In the genomic region with DNA sequence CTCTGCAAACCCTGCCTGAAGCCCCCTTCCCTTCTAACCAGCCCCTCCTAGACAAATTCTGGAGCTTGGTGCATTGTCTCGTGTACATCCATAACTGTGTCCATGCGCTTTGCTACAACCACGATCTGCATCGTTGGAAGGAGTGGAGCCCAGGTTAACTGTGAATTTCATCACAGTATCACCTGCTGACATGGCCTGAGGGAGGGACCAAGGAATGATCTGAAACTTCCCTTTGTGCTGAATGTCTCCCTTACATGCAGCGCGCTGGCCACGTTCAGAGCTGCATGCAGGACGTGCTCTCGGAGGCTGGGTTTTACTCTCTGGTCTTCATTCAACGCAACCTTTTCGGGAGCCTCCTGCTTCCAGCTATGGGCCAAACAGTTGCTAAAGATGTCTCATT, we compare ENCODE assay signal across 32 cellular contexts.
"Had no signal": no experiment of that assay in that cellular context is flagged by ENCODE, and none has a peak within 500 bp of the region (broad histone marks: within the 10 kb centered on the region; RNA-seq: fewer than 3 reads in every experiment).

No MANE protein-coding gene starts in this region.

- H3K4me2 ChIP-seq: neural progenitor cell had no signal

- H3K4me1 Mint-ChIP-seq: activated CD4-positive, alpha-beta T cell treated with anti-CD3 and anti-CD28 coated beads, Interleukin-2, amount 10 ng/mL, durations not matched to agents 24 days and 14 days; activated T-helper 17 cell treated with anti-CD3 and anti-CD28 coated beads, Interleukin-2, amount 50 U/mL, for 72 hours; T-helper 17 cell had no signal

- H3K9me3 Mint-ChIP-seq: activated CD4-positive, alpha-beta memory T cell treated with anti-CD3 and anti-CD28 coated beads for 36 hours; activated CD4-positive, alpha-beta T cell treated with anti-CD3 and anti-CD28 coated beads, Interleukin-2, amount 10 ng/mL, durations not matched to agents 24 days and 14 days; activated T-cell treated with anti-CD3 and anti-CD28 coated beads, Interleukin-2, amount 50 U/mL, for 4 hours; activated T-helper 17 cell treated with anti-CD3 and anti-CD28 coated beads, Interleukin-2, amount 50 U/mL, for 72 hours; dendritic cell treated with granulocyte-macrophage colony-stimulating factor and Interleukin-4, amounts not matched to agents 40 ng/mL and 50 ng/mL, for 4 days; naive thymus-derived CD8-positive, alpha-beta T cell; neural progenitor cell; stimulated activated memory B cell treated with anti-CD40 and anti-IgM and Interleukin-4, amounts not matched to agents 10 μg/mL and 1 μg/mL and 100 μg/mL, for 72 hours; stimulated activated naive CD8-positive, alpha-beta T cell treated with anti-CD3 and anti-CD28 coated beads, Interleukin-15, amount 100 ng/mL, for 72 hours had no signal

- H3K9me3 ChIP-seq: esophagus squamous epithelium, right lobe of liver, upper lobe of left lung had no signal

- H3K27me3 Mint-ChIP-seq: activated CD4-positive, alpha-beta memory T cell treated with anti-CD3 and anti-CD28 coated beads for 36 hours; activated CD4-positive, alpha-beta T cell treated with anti-CD3 and anti-CD28 coated beads, Interleukin-2, amount 10 ng/mL, durations not matched to agents 24 days and 14 days; activated T-helper 17 cell treated with anti-CD3 and anti-CD28 coated beads, Interleukin-2, amount 50 U/mL, for 72 hours; dendritic cell treated with granulocyte-macrophage colony-stimulating factor and Interleukin-4, amounts not matched to agents 40 ng/mL and 50 ng/mL, for 4 days; naive thymus-derived CD8-positive, alpha-beta T cell; stimulated activated memory B cell treated with anti-CD40 and anti-IgM and Interleukin-4, amounts not matched to agents 10 μg/mL and 1 μg/mL and 100 μg/mL, for 72 hours; stimulated activated naive CD8-positive, alpha-beta T cell treated with anti-CD3 and anti-CD28 coated beads, Interleukin-15, amount 100 ng/mL, for 72 hours; T-helper 17 cell had no signal

- H3K36me3 Mint-ChIP-seq: activated CD4-positive, alpha-beta memory T cell treated with anti-CD3 and anti-CD28 coated beads for 36 hours had no signal

- ATAC-seq: activated T-cell treated with anti-CD3 and anti-CD28 coated beads, Interleukin-2, amount 50 U/mL, for 4 hours; activated T-helper 17 cell treated with anti-CD3 and anti-CD28 coated beads, Interleukin-2, amount 50 U/mL, for 72 hours; naive thymus-derived CD8-positive, alpha-beta T cell; right lobe of liver; stimulated activated memory B cell treated with anti-CD40 and anti-IgM and Interleukin-4, amounts not matched to agents 10 μg/mL and 1 μg/mL and 100 μg/mL, for 72 hours; stimulated activated naive CD8-positive, alpha-beta T cell treated with anti-CD3 and anti-CD28 coated beads, Interleukin-15, amount 100 ng/mL, for 72 hours; T-helper 17 cell had no signal

- H3K4me3 Mint-ChIP-seq: activated CD4-positive, alpha-beta memory T cell treated with anti-CD3 and anti-CD28 coated beads for 36 hours; activated CD4-positive, alpha-beta T cell treated with anti-CD3 and anti-CD28 coated beads, Interleukin-2, amount 10 ng/mL, durations not matched to agents 24 days and 14 days; activated T-cell treated with anti-CD3 and anti-CD28 coated beads, Interleukin-2, amount 50 U/mL, for 4 hours; activated T-helper 17 cell treated with anti-CD3 and anti-CD28 coated beads, Interleukin-2, amount 50 U/mL, for 72 hours; dendritic cell treated with granulocyte-macrophage colony-stimulating factor and Interleukin-4, amounts not matched to agents 40 ng/mL and 50 ng/mL, for 4 days; naive thymus-derived CD8-positive, alpha-beta T cell; neural progenitor cell; stimulated activated memory B cell treated with anti-CD40 and anti-IgM and Interleukin-4, amounts not matched to agents 10 μg/mL and 1 μg/mL and 100 μg/mL, for 72 hours; stimulated activated naive CD8-positive, alpha-beta T cell treated with anti-CD3 and anti-CD28 coated beads, Interleukin-15, amount 100 ng/mL, for 72 hours; T-helper 17 cell had no signal

- H3K27me3 ChIP-seq: brain microvascular endothelial cell, esophagus squamous epithelium, neural progenitor cell, right lobe of liver, upper lobe of left lung had no signal

- H3K4me3 ChIP-seq: esophagus squamous epithelium, neural progenitor cell, right lobe of liver, skin epidermis, upper lobe of left lung had no signal

- H3K36me3 ChIP-seq: brain microvascular endothelial cell, esophagus squamous epithelium, neural progenitor cell, right lobe of liver, upper lobe of left lung, WERI-Rb-1 had no signal

- H3K27ac Mint-ChIP-seq: activated CD4-positive, alpha-beta memory T cell treated with anti-CD3 and anti-CD28 coated beads for 36 hours; activated CD4-positive, alpha-beta T cell treated with anti-CD3 and anti-CD28 coated beads, Interleukin-2, amount 10 ng/mL, durations not matched to agents 24 days and 14 days; activated T-helper 17 cell treated with anti-CD3 and anti-CD28 coated beads, Interleukin-2, amount 50 U/mL, for 72 hours; dendritic cell treated with granulocyte-macrophage colony-stimulating factor and Interleukin-4, amounts not matched to agents 40 ng/mL and 50 ng/mL, for 4 days; naive thymus-derived CD8-positive, alpha-beta T cell; neural progenitor cell; stimulated activated memory B cell treated with anti-CD40 and anti-IgM and Interleukin-4, amounts not matched to agents 10 μg/mL and 1 μg/mL and 100 μg/mL, for 72 hours; stimulated activated naive CD8-positive, alpha-beta T cell treated with anti-CD3 and anti-CD28 coated beads, Interleukin-15, amount 100 ng/mL, for 72 hours; T-helper 17 cell had no signal

- H3K4me1 ChIP-seq: neural progenitor cell, parathyroid adenoma, right lobe of liver had no signal

- H3K27ac ChIP-seq: brain microvascular endothelial cell, epithelial cell of prostate, esophagus squamous epithelium, neural progenitor cell, parathyroid adenoma, right lobe of liver, skin epidermis, upper lobe of left lung, WERI-Rb-1 had no signal

- DNase-seq: activated CD4-positive, alpha-beta memory T cell treated with anti-CD3 and anti-CD28 coated beads for 36 hours; activated CD4-positive, alpha-beta T cell treated with anti-CD3 and anti-CD28 coated beads, Interleukin-2, amount 10 ng/mL, durations not matched to agents 24 days and 14 days; activated CD4-positive, CD25-positive, alpha-beta regulatory T cell treated with anti-CD3 and anti-CD28 coated beads, Interleukin-2, amount 50 U/mL, for 72 hours; activated CD8-positive, alpha-beta memory T cell treated with anti-CD3 and anti-CD28 coated beads, Interleukin-2, amount 50 U/mL, for 4 hours; activated gamma-delta T cell treated with Interleukin-2 at 50 U/mL for 16 hours; activated naive CD4-positive, alpha-beta T cell treated with anti-CD3 and anti-CD28 coated beads, Interleukin-2, amount 50 U/mL, for 16 hours; activated T-cell treated with anti-CD3 and anti-CD28 coated beads, Interleukin-2, amount 50 U/mL, for 4 hours; amniotic stem cell; brain microvascular endothelial cell; caudate nucleus; esophagus squamous epithelium; foreskin melanocyte; islet precursor cell; naive thymus-derived CD8-positive, alpha-beta T cell; occipital lobe; right lobe of liver; stimulated activated CD4-positive, alpha-beta T cell treated with anti-CD3 and anti-CD28 coated beads, Interleukin-12 subunit alpha, Interleukin-12 subunit beta, amount 100 ng/mL, for 4 hours; stimulated activated CD4-positive, alpha-beta T cell treated with anti-CD3 and anti-CD28 coated beads, Interleukin-4, amount 100 ng/mL, for 4 hours; stimulated activated CD8-positive, alpha-beta memory T cell treated with anti-CD3 and anti-CD28 coated beads, Interleukin-4, amount 100 ng/mL, for 48 hours; stimulated activated naive CD8-positive, alpha-beta T cell treated with anti-CD3 and anti-CD28 coated beads, Interleukin-15, amount 100 ng/mL, for 72 hours; substantia nigra; T-helper 17 cell; T1000; upper lobe of left lung; WERI-Rb-1 had no signal

- H3K9ac ChIP-seq: neural progenitor cell, parathyroid adenoma had no signal
